Comparison of ENCODE assay signal across 5 cellular contexts in the genomic region with DNA sequence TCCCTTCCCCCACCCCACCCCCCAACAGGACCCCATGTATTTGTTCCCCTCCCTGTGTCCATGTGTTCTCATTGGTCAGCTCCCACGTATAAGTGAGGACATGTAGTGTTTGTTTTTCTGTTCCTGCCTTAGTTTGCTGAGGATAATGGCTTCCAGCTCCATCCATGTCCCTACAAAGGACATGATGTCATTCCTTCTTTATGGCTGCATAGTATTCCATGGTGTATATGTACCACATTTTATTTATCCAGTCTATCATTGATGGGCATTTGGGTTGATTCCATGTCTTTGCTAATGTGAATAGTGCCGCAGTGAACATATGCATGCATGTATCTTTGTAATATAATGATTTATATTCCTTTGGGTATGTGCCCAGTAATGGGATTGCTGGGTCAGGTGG. TPM values are rescaled to one million over a fixed set of nuclear protein-coding genes. Genes with fewer than 3 reads are reported as not detected.
"Had no signal": no experiment of that assay in that cellular context is flagged by ENCODE, and none has a peak within 500 bp of the region (broad histone marks: within the 10 kb centered on the region; RNA-seq: fewer than 3 reads in every experiment).

No MANE protein-coding gene starts in this region.

RNA-seq across cellular contexts. Expression of gene TDRD15, which starts 27.5 kb away (rescaled TPM):
- total RNA-seq: temporal lobe, upper lobe of right lung, vagina had no signal
- polyA plus RNA-seq: stomach, urinary bladder had no signal
